ENCODE assay signal across 22 cellular contexts in genomic region chr12:68905731-68906130, GRCh38.
"Had no signal": no experiment of that assay in that cellular context is flagged by ENCODE, and none has a peak within 500 bp of the region (broad histone marks: within the 10 kb centered on the region; RNA-seq: fewer than 3 reads in every experiment).

No MANE protein-coding gene starts in this region.

- H3K9me3 ChIP-seq: colonic mucosa, lower lobe of right lung, ovary, psoas muscle, sigmoid colon, stomach, thyroid gland had no signal

- H3K36me3 Mint-ChIP-seq: stimulated activated effector memory CD8-positive, alpha-beta T cell treated with anti-CD3 and anti-CD28 coated beads, Interleukin-12 subunit alpha, Interleukin-12 subunit beta, amount 100 ng/mL, for 72 hours; type B pancreatic cell had no signal

- H3K27me3 ChIP-seq: colonic mucosa, ovary, sigmoid colon, stomach, thyroid gland had no signal

- H3K36me3 ChIP-seq: colonic mucosa, ovary, sigmoid colon, stomach, thyroid gland had no signal

- H3K9me3 Mint-ChIP-seq: effector memory CD8-positive, alpha-beta T cell; naive thymus-derived CD8-positive, alpha-beta T cell; nephron progenitor cell; stimulated activated effector memory CD8-positive, alpha-beta T cell treated with anti-CD3 and anti-CD28 coated beads, Interleukin-12 subunit alpha, Interleukin-12 subunit beta, amount 100 ng/mL, for 72 hours; type B pancreatic cell had no signal

- H3K27ac ChIP-seq: colonic mucosa, lower lobe of right lung, ovary, psoas muscle, sigmoid colon, stomach, thyroid gland had no signal

- H3K4me3 Mint-ChIP-seq: effector memory CD8-positive, alpha-beta T cell; naive thymus-derived CD8-positive, alpha-beta T cell; nephron progenitor cell; stimulated activated effector memory CD8-positive, alpha-beta T cell treated with anti-CD3 and anti-CD28 coated beads, Interleukin-12 subunit alpha, Interleukin-12 subunit beta, amount 100 ng/mL, for 72 hours; type B pancreatic cell had no signal

- H3K27ac Mint-ChIP-seq: effector memory CD8-positive, alpha-beta T cell; naive thymus-derived CD8-positive, alpha-beta T cell; nephron progenitor cell; stimulated activated effector memory CD8-positive, alpha-beta T cell treated with anti-CD3 and anti-CD28 coated beads, Interleukin-12 subunit alpha, Interleukin-12 subunit beta, amount 100 ng/mL, for 72 hours; type B pancreatic cell had no signal

- H3K4me1 ChIP-seq: colonic mucosa, psoas muscle, sigmoid colon, thyroid gland had no signal

- H3K4me1 Mint-ChIP-seq: stimulated activated effector memory CD8-positive, alpha-beta T cell treated with anti-CD3 and anti-CD28 coated beads, Interleukin-12 subunit alpha, Interleukin-12 subunit beta, amount 100 ng/mL, for 72 hours had no signal

- FAIRE-seq: endometrium, frontal cortex, keratinocyte had no signal

- H3K27me3 Mint-ChIP-seq: type B pancreatic cell had no signal

- ATAC-seq: effector memory CD8-positive, alpha-beta T cell; left ventricle myocardium superior; lower lobe of right lung; naive thymus-derived CD8-positive, alpha-beta T cell; psoas muscle; right cardiac atrium; stimulated activated effector memory CD8-positive, alpha-beta T cell treated with anti-CD3 and anti-CD28 coated beads, Interleukin-12 subunit alpha, Interleukin-12 subunit beta, amount 100 ng/mL, for 72 hours had no signal

- DNase-seq: colonic mucosa; effector memory CD8-positive, alpha-beta T cell; left ventricle myocardium superior; lower lobe of right lung; naive thymus-derived CD8-positive, alpha-beta T cell; nephron progenitor cell; nucleus accumbens; ovary; posterior cingulate gyrus; psoas muscle; right cardiac atrium; sigmoid colon; stimulated activated CD4-positive, alpha-beta T cell treated with anti-CD3 and anti-CD28 coated beads, Interleukin-2, amount 100 ng/mL, for 24 hours; stimulated activated CD4-positive, alpha-beta T cell treated with anti-CD3 and anti-CD28 coated beads, Interleukin-4, amount 100 ng/mL, for 24 hours; stimulated activated naive CD4-positive, alpha-beta T cell treated with Interleukin-2 at 50 U/mL for 16 hours; stomach; thyroid gland had no signal

- H3K4me3 ChIP-seq: colonic mucosa, lower lobe of right lung, ovary, psoas muscle, sigmoid colon, stomach, thyroid gland had no signal
